Comparison of ENCODE assay signal across 8 cellular contexts in genomic region chr17:80061421-80061820, GRCh38.
"Had no signal": no experiment of that assay in that cellular context is flagged by ENCODE, and none has a peak within 500 bp of the region (broad histone marks: within the 10 kb centered on the region; RNA-seq: fewer than 3 reads in every experiment).

No MANE protein-coding gene starts in this region.

- H3K9me3 ChIP-seq: HAP-1 had no signal

- H3K4me3 ChIP-seq: GM23248, HAP-1 had no signal

- H3K4me1 ChIP-seq: HAP-1 had no signal

- H3K36me3 ChIP-seq: HAP-1 had no signal

- H3K9ac ChIP-seq: GM23248 had no signal

- H3K27ac ChIP-seq: GM23248 had no signal

- FAIRE-seq: HTR-8/SVneo had no signal

- H2AFZ ChIP-seq: GM23248 had no signal

- DNase-seq: GM23248, GOT3, H7, HFFc6, IMR-90 had no signal

- ATAC-seq: HCT116 had no signal
